ENCODE assay signal across 7 cellular contexts in genomic region chr1:150624134-150624533, GRCh38. TPM values are rescaled to one million over a fixed set of nuclear protein-coding genes. Genes with fewer than 3 reads are reported as not detected.
A peak's percentile ranks its signal among the peaks of the same experiment; 100 is the strongest.
DNase-seq lines count a peak whose midpoint lies in the region; ATAC-seq and TF ChIP-seq lines count a peak whose summit lies in the region.
"Not testable (repeated sequence)": the region's sequence is repeated elsewhere in the genome, so short reads cannot be mapped to it uniquely, and the experiment has no call there.

No MANE protein-coding gene starts in this region.

- H3K4me1 Mint-ChIP-seq in WTC11 (peaks cover 46% of the 10 kb centered on the region), MCF 10A (ENCODE audit: insufficient read depth, unreplicated experiment) (peaks cover 68% of the 10 kb centered on the region)
- peaks cover 83% of the 10 kb centered on the region for H3K4me1 Mint-ChIP-seq in activated T-helper 1 cell treated with anti-CD3 and anti-CD28 coated beads, Interleukin-12 subunit alpha, Interleukin-12 subunit beta, Interleukin-2, Interleukin-4 antibody, amounts not matched to agents 30 ng/mL and 10 ng/mL and 1 ng/mL, durations not matched to agents 14 hours and 24 hours and 36 hours (ENCODE audit: low read depth)
- peaks cover 69% of the 10 kb centered on the region for H3K4me1 Mint-ChIP-seq in stimulated activated memory B cell treated with anti-CD40 and anti-IgM and Interleukin-4, amounts not matched to agents 10 μg/mL and 1 μg/mL and 100 μg/mL, for 72 hours

- H3K79me2 ChIP-seq in HCT116 (ENCODE audit: insufficient read depth, low read length): peaks cover 31% of the 10 kb centered on the region
- peaks cover 26% of the 10 kb centered on the region for H3K79me2 ChIP-seq in mesendoderm (ENCODE audit: control insufficient read depth, insufficient read depth, low read length)

- not testable (repeated sequence) for H3K56ac ChIP-seq in mesendoderm (ENCODE audit: low read length)

- H3K27me3 ChIP-seq in HCT116 (ENCODE audit: insufficient read depth, low read length); esophagus squamous epithelium; mesendoderm (ENCODE audit: insufficient read depth, low read length, poor library complexity): not testable (repeated sequence)

- BruUV-seq in HCT116 (replicated peaks; lab: Mats Ljungman, UMichigan); MCF 10A (replicated peaks; lab: Mats Ljungman, UMichigan): not testable (repeated sequence)

- intact Hi-C loops in HCT116 (cut with micrococcal nuclease) (loop anchor here (10.0 kb wide), 1 partner anchor 301 kb away; the partner anchor contains the start of gene SETDB1), MCF 10A (cut with micrococcal nuclease) (loop anchor here (5.0 kb wide), 1 partner anchor 373 kb away; no protein-coding TSS in a partner anchor), esophagus squamous epithelium (cut with DNase I) (loop anchor here (5.0 kb wide), 1 partner anchor 62 kb away; no protein-coding TSS in a partner anchor)
- intact Hi-C loops in activated T-helper 1 cell treated with anti-CD3 and anti-CD28 coated beads, Interleukin-12 subunit alpha, Interleukin-12 subunit beta, Interleukin-2, Interleukin-4 antibody, amounts not matched to agents 30 ng/mL and 10 ng/mL and 1 ng/mL, durations not matched to agents 14 hours and 24 hours and 36 hours (cut with micrococcal nuclease): loop anchor here (1.0 kb wide), 1 partner anchor 11 kb away; no protein-coding TSS in a partner anchor

- not testable (repeated sequence) for H2BK5ac ChIP-seq in mesendoderm (ENCODE audit: low read length)

- H3K9me2 ChIP-seq in HCT116 (ENCODE audit: insufficient read depth): not testable (repeated sequence)

- H3K79me1 ChIP-seq in mesendoderm (ENCODE audit: low read length): peaks cover 11% of the 10 kb centered on the region

- H4K5ac ChIP-seq in mesendoderm (ENCODE audit: low read length): not testable (repeated sequence)

- TF ChIP-seq POLR2A in HCT116 (IDR thresholded peaks at IDR 0.05; ENCODE audit: borderline replicate concordance, extremely low read depth, insufficient read depth, insufficient read length); esophagus squamous epithelium (IDR thresholded peaks at IDR 0.05): not testable (repeated sequence)

- H3K9me3 ChIP-seq in HCT116 (ENCODE audit: control insufficient read depth in 1 of 2, insufficient read depth in 1 of 2, low read depth in 1 of 2, low read length in 2 of 2); esophagus squamous epithelium: not testable (repeated sequence)

- H2AFZ ChIP-seq in HCT116 (ENCODE audit: low read depth, low read length, poor library complexity, severe bottlenecking): not testable (repeated sequence)

- H3K4ac ChIP-seq in mesendoderm (ENCODE audit: low read depth, low read length): not testable (repeated sequence)

- not testable (repeated sequence) for TF ChIP-seq RAD21 in HCT116 (IDR thresholded peaks at IDR 0.05; ENCODE audit: low read depth)

- H4K20me1 ChIP-seq in HCT116 (ENCODE audit: insufficient read depth): not testable (repeated sequence)

- H3K18ac ChIP-seq in mesendoderm (ENCODE audit: low read length): not testable (repeated sequence)

- CTCF ChIA-PET in HCT116 (lab: Charles Lee): not testable (repeated sequence)
- CTCF ChIA-PET in WTC11 (lab: Charles Lee) (interaction anchor here (0.7 to 6.5 kb wide), 2 partner anchors 63 to 234 kb away, joined by 3 to 53 read pairs; no protein-coding TSS in a partner anchor), MCF 10A (lab: Yijun Ruan, JAX) (interaction anchor here (0.6 to 13.3 kb wide), 2 partner anchors 21 to 62 kb away, joined by 4 to 203 read pairs; no protein-coding TSS in a partner anchor)

- not testable (repeated sequence) for H4K8ac ChIP-seq in mesendoderm (ENCODE audit: low read depth, low read length)

- peaks cover 11 to 49% of the 10 kb centered on the region in 2 experiments for H3K4me1 ChIP-seq in HCT116 (ENCODE audit: control insufficient read depth in 1 of 2, insufficient read depth in 2 of 2, low read length in 2 of 2)
- H3K4me1 ChIP-seq in esophagus squamous epithelium: peaks cover 40 to 93% (median 83%) of the 10 kb centered on the region in 3 donors
- not testable (repeated sequence) for H3K4me1 ChIP-seq in mesendoderm (ENCODE audit: control insufficient read depth, low read depth, low read length)

- DNase-seq in HCT116 (ENCODE audit: low read depth, low spot score); WTC11 (ENCODE audit: low spot score); activated T-helper 1 cell treated with anti-CD3 and anti-CD28 coated beads, Interleukin-12 subunit alpha, Interleukin-12 subunit beta, Interleukin-2, Interleukin-4 antibody, amounts not matched to agents 30 ng/mL and 10 ng/mL and 1 ng/mL, durations not matched to agents 14 hours and 24 hours and 36 hours (ENCODE audit: low spot score); esophagus squamous epithelium (lab: John Stamatoyannopoulos, UW): not testable (repeated sequence)
- DNase-seq in MCF 10A (ENCODE audit: unreplicated experiment) (peak; percentile 61), mesendoderm (peak; percentile 54)

- H3K4me2 ChIP-seq in HCT116 (ENCODE audit: low read length): peak overlapping the region; percentile 40
- not testable (repeated sequence) for H3K4me2 ChIP-seq in mesendoderm (ENCODE audit: low read length)

- ATAC-seq in HCT116; WTC11; stimulated activated memory B cell treated with anti-CD40 and anti-IgM and Interleukin-4, amounts not matched to agents 10 μg/mL and 1 μg/mL and 100 μg/mL, for 72 hours: not testable (repeated sequence)

- not testable (repeated sequence) for TF ChIP-seq CTCF in HCT116 (IDR thresholded peaks at IDR 0.05 in 2 of 3, conservative IDR thresholded peaks at IDR 0.05 in 1 of 3; ENCODE audit: borderline replicate concordance in 1 of 3, insufficient read depth in 1 of 3, low read depth in 2 of 3, low read length in 2 of 3); WTC11 (IDR thresholded peaks at IDR 0.05); MCF 10A (IDR thresholded peaks at IDR 0.05; ENCODE audit: unreplicated experiment); esophagus squamous epithelium (IDR thresholded peaks at IDR 0.05)

- not testable (repeated sequence) for H3K4me3 Mint-ChIP-seq in WTC11; activated T-helper 1 cell treated with anti-CD3 and anti-CD28 coated beads, Interleukin-12 subunit alpha, Interleukin-12 subunit beta, Interleukin-2, Interleukin-4 antibody, amounts not matched to agents 30 ng/mL and 10 ng/mL and 1 ng/mL, durations not matched to agents 14 hours and 24 hours and 36 hours; MCF 10A (ENCODE audit: unreplicated experiment); stimulated activated memory B cell treated with anti-CD40 and anti-IgM and Interleukin-4, amounts not matched to agents 10 μg/mL and 1 μg/mL and 100 μg/mL, for 72 hours

- not testable (repeated sequence) for H2BK15ac ChIP-seq in mesendoderm (replicated peaks; ENCODE audit: low read depth)

- H3K9ac ChIP-seq in HCT116 (ENCODE audit: low read length): peak overlapping the region; percentile 9; the same call in 1 of the 2 replicates
- not testable (repeated sequence) for H3K9ac ChIP-seq in mesendoderm (ENCODE audit: low read length)

- H2BK120ac ChIP-seq in mesendoderm (ENCODE audit: low read depth, low read length): not testable (repeated sequence)

- not testable (repeated sequence) for H3K23ac ChIP-seq in mesendoderm (ENCODE audit: low read length)

- not testable (repeated sequence) for H2AK5ac ChIP-seq in mesendoderm (ENCODE audit: low read length)

- 17 to 57% methylated on average over 1 of the region's 1 CpG for WGBS in esophagus squamous epithelium, 2 donors
- no CpG with 5 or more reads among the region's 1 CpG for WGBS in mesendoderm (ENCODE audit: extremely low coverage, insufficient coverage, low lambda C conversion rate)

- H3K36me3 ChIP-seq in HCT116 (ENCODE audit: control insufficient read depth in 1 of 2, insufficient read depth in 2 of 2, low read length in 2 of 2) (peaks cover 22 to 54% of the 10 kb centered on the region in 2 experiments), esophagus squamous epithelium (peaks cover 5 to 77% (median 5%) of the 10 kb centered on the region in 3 donors), mesendoderm (ENCODE audit: control insufficient read depth, insufficient read depth, low read length) (peaks cover 15% of the 10 kb centered on the region)

- H3K36me3 Mint-ChIP-seq in WTC11: peaks cover 82% of the 10 kb centered on the region
- H3K36me3 Mint-ChIP-seq in activated T-helper 1 cell treated with anti-CD3 and anti-CD28 coated beads, Interleukin-12 subunit alpha, Interleukin-12 subunit beta, Interleukin-2, Interleukin-4 antibody, amounts not matched to agents 30 ng/mL and 10 ng/mL and 1 ng/mL, durations not matched to agents 14 hours and 24 hours and 36 hours (ENCODE audit: low read depth): peaks cover 63% of the 10 kb centered on the region
- H3K36me3 Mint-ChIP-seq in MCF 10A (ENCODE audit: insufficient read depth, unreplicated experiment): peaks cover 60% of the 10 kb centered on the region
- peaks cover 53% of the 10 kb centered on the region for H3K36me3 Mint-ChIP-seq in stimulated activated memory B cell treated with anti-CD40 and anti-IgM and Interleukin-4, amounts not matched to agents 10 μg/mL and 1 μg/mL and 100 μg/mL, for 72 hours

- RAD21 ChIA-PET in HCT116 (lab: Charles Lee; ENCODE audit: low non-redundant PET in 1 of 2, low total read pairs in 2 of 2, uncharacterized antibody in 2 of 2, unreplicated experiment in 2 of 2): not testable (repeated sequence)

- H3K27ac ChIP-seq in HCT116 (ENCODE audit: low read depth, low read length); mesendoderm (ENCODE audit: low read depth, low read length): not testable (repeated sequence)
- peak overlapping the region; percentile 70 to 100 (median 84) for H3K27ac ChIP-seq in esophagus squamous epithelium

- H3K27me3 Mint-ChIP-seq in WTC11 (ENCODE audit: low read depth); activated T-helper 1 cell treated with anti-CD3 and anti-CD28 coated beads, Interleukin-12 subunit alpha, Interleukin-12 subunit beta, Interleukin-2, Interleukin-4 antibody, amounts not matched to agents 30 ng/mL and 10 ng/mL and 1 ng/mL, durations not matched to agents 14 hours and 24 hours and 36 hours (ENCODE audit: insufficient read depth); MCF 10A (ENCODE audit: insufficient read depth, unreplicated experiment); stimulated activated memory B cell treated with anti-CD40 and anti-IgM and Interleukin-4, amounts not matched to agents 10 μg/mL and 1 μg/mL and 100 μg/mL, for 72 hours: not testable (repeated sequence)

- POLR2A ChIA-PET in HCT116 (lab: Charles Lee): not testable (repeated sequence)
- POLR2A ChIA-PET in WTC11 (lab: Charles Lee) (interaction anchor here (1.0 kb wide), 1 partner anchor 45 kb away, joined by 4 read pairs; the partner anchor contains the start of gene MCL1), MCF 10A (lab: Yijun Ruan, JAX) (interaction anchor here (0.6 to 25.5 kb wide), 5 partner anchors 11 to 249 kb away, joined by 3 to 1125 read pairs (median 3); partner anchors contain the start of gene MCL1)

- peak overlapping the region; percentile 54; the same call in 1 of the 2 replicates for H3K27ac Mint-ChIP-seq in WTC11
- peak overlapping the region; percentile 83 for H3K27ac Mint-ChIP-seq in activated T-helper 1 cell treated with anti-CD3 and anti-CD28 coated beads, Interleukin-12 subunit alpha, Interleukin-12 subunit beta, Interleukin-2, Interleukin-4 antibody, amounts not matched to agents 30 ng/mL and 10 ng/mL and 1 ng/mL, durations not matched to agents 14 hours and 24 hours and 36 hours
- H3K27ac Mint-ChIP-seq in MCF 10A (ENCODE audit: low read depth, unreplicated experiment): peak overlapping the region; percentile 13
- H3K27ac Mint-ChIP-seq in stimulated activated memory B cell treated with anti-CD40 and anti-IgM and Interleukin-4, amounts not matched to agents 10 μg/mL and 1 μg/mL and 100 μg/mL, for 72 hours: peak overlapping the region; percentile 57

- H3K9me3 Mint-ChIP-seq in WTC11; activated T-helper 1 cell treated with anti-CD3 and anti-CD28 coated beads, Interleukin-12 subunit alpha, Interleukin-12 subunit beta, Interleukin-2, Interleukin-4 antibody, amounts not matched to agents 30 ng/mL and 10 ng/mL and 1 ng/mL, durations not matched to agents 14 hours and 24 hours and 36 hours; MCF 10A (ENCODE audit: unreplicated experiment); stimulated activated memory B cell treated with anti-CD40 and anti-IgM and Interleukin-4, amounts not matched to agents 10 μg/mL and 1 μg/mL and 100 μg/mL, for 72 hours: not testable (repeated sequence)

- H3K4me3 ChIP-seq in HCT116 (replicated peaks in 1 of 2; ENCODE audit: low read depth in 1 of 2, low read length in 2 of 2); esophagus squamous epithelium; mesendoderm (ENCODE audit: low read length): not testable (repeated sequence)

RNA-seq across cellular contexts. Expression of gene ENSA, which starts 5.3 kb away (rescaled TPM):
- total RNA-seq in HCT116 (2021; ENCODE audit: unreplicated experiment) (130 TPM), WTC11 (2021) (219 to 254 TPM (median 224 TPM) in 3 replicates), MCF 10A (2022) (261 and 294 TPM in 2 replicates), esophagus squamous epithelium (100 to 1,000 TPM; 179 to 377 (median 344) TPM)
- 73.2 and 101 TPM in 2 replicates for polyA plus RNA-seq in HCT116 (2012)
- 282 and 285 TPM in 2 replicates for total RNA-seq in activated T-helper 1 cell treated with anti-CD3 and anti-CD28 coated beads, Interleukin-12 subunit alpha, Interleukin-12 subunit beta, Interleukin-2, Interleukin-4 antibody, amounts not matched to agents 30 ng/mL and 10 ng/mL and 1 ng/mL, durations not matched to agents 14 hours and 24 hours and 36 hours
- polyA plus RNA-seq in mesendoderm (2013, experiment 1 of 2): 201 TPM
- polyA plus RNA-seq in mesendoderm (2013, experiment 2 of 2): 201 TPM

RNA-seq across cellular contexts. Expression of gene MCL1, which starts 44.7 kb away (rescaled TPM):
- total RNA-seq in HCT116 (2021; ENCODE audit: unreplicated experiment) (146 TPM), WTC11 (2021) (191 to 212 TPM (median 204 TPM) in 3 replicates), MCF 10A (2022) (497 and 624 TPM in 2 replicates), esophagus squamous epithelium (100 to 1,000 TPM; 167 to 256 (median 216) TPM)
- polyA plus RNA-seq in HCT116 (2012): 91.8 and 97.3 TPM in 2 replicates
- 311 and 317 TPM in 2 replicates for total RNA-seq in activated T-helper 1 cell treated with anti-CD3 and anti-CD28 coated beads, Interleukin-12 subunit alpha, Interleukin-12 subunit beta, Interleukin-2, Interleukin-4 antibody, amounts not matched to agents 30 ng/mL and 10 ng/mL and 1 ng/mL, durations not matched to agents 14 hours and 24 hours and 36 hours
- 146 TPM for polyA plus RNA-seq in mesendoderm (2013, experiment 1 of 2)
- 147 TPM for polyA plus RNA-seq in mesendoderm (2013, experiment 2 of 2)

Comparison
In these comparisons a context has a peak if more than half of its experiments do, and no peak if none do; other contexts are left out.
1. H3K27ac Mint-ChIP-seq: peak in every context shown above with its lines; median percentile 83 in activated T-helper 1 cell treated with anti-CD3 and anti-CD28 coated beads, Interleukin-12 subunit alpha, Interleukin-12 subunit beta, Interleukin-2, Interleukin-4 antibody, amounts not matched to agents 30 ng/mL and 10 ng/mL and 1 ng/mL, durations not matched to agents 14 hours and 24 hours and 36 hours; 57 in stimulated activated memory B cell treated with anti-CD40 and anti-IgM and Interleukin-4, amounts not matched to agents 10 μg/mL and 1 μg/mL and 100 μg/mL, for 72 hours; 54 in WTC11; 13 in MCF 10A.